ENCODE assay signal across 1 cellular context in genomic region chr12:94175763-94176660, GRCh38.
A peak's percentile ranks its signal among the peaks of the same experiment; 100 is the strongest.
TF ChIP-seq lines count a peak whose summit lies in the region.

No MANE protein-coding gene starts in this region.

TF ChIP-seq in GM12878, 131 proteins besides CTCF, POLR2A, EP300 and RAD21 (continues in another document):
- TF ChIP-seq NFIC (IDR thresholded peaks at IDR 0.05; ENCODE audit: low read depth, low read length) (peak; percentile 67; the same call in 1 of the 2 replicates), PML (IDR thresholded peaks at IDR 0.05; ENCODE audit: low read length) (no peak), NKRF (conservative IDR thresholded peaks at IDR 0.05) (no peak), SRF (IDR thresholded peaks at IDR 0.05; ENCODE audit: low read depth in 2 of 2, low read length in 2 of 2) (no peak), HDAC2 (IDR thresholded peaks at IDR 0.05) (no peak), TCF12 (IDR thresholded peaks at IDR 0.05; ENCODE audit: low read depth, low read length) (no peak), SUPT20H (IDR thresholded peaks at IDR 0.05; ENCODE audit: borderline replicate concordance, control insufficient read depth, low read depth, low read length) (no peak), MYC (IDR thresholded peaks at IDR 0.05; ENCODE audit: insufficient read depth, insufficient read length, insufficient replicate concordance, low read length, severe bottlenecking) (no peak), IKZF2 (IDR thresholded peaks at IDR 0.05) (peak; percentile 59 to 60; a peak in 3 of 4 replicates), POLR2AphosphoS5 (IDR thresholded peaks at IDR 0.05; ENCODE audit: low read length) (0 out of 2 replicates have a peak, but pooled peaks have one; percentile 29), NBN (IDR thresholded peaks at IDR 0.05) (0 out of 2 replicates have a peak, but pooled peaks have one; percentile 18), YBX1 (IDR thresholded peaks at IDR 0.05) (no peak), PRDM15 (CRISPR knock-in tag; IDR thresholded peaks at IDR 0.05) (no peak), CUX1 (IDR thresholded peaks at IDR 0.05; ENCODE audit: insufficient replicate concordance, low read depth, low read length) (no peak), ZBTB33 (IDR thresholded peaks at IDR 0.05) (no peak), TAF1 (IDR thresholded peaks at IDR 0.05; ENCODE audit: borderline replicate concordance, low read depth, low read length) (no peak), STAT3 (IDR thresholded peaks at IDR 0.05; ENCODE audit: low read depth, low read length) (no peak), USF2 (IDR thresholded peaks at IDR 0.05; ENCODE audit: borderline replicate concordance, low read depth, low read length) (no peak), ZNF622 (IDR thresholded peaks at IDR 0.05) (no peak), JUND (IDR thresholded peaks at IDR 0.05; ENCODE audit: low read depth, low read length) (no peak), RELA (IDR thresholded peaks at IDR 0.05; ENCODE audit: borderline replicate concordance, partially characterized antibody) (no peak), FOS (IDR thresholded peaks at IDR 0.05; ENCODE audit: borderline replicate concordance, extremely low read depth, insufficient read length) (no peak), HDAC6 (IDR thresholded peaks at IDR 0.05; ENCODE audit: unreplicated experiment) (no peak), ZNF384 (IDR thresholded peaks at IDR 0.05; ENCODE audit: borderline replicate concordance, low read depth, low read length) (no peak), CBX3 (IDR thresholded peaks at IDR 0.05; ENCODE audit: borderline replicate concordance, low read depth) (no peak), ZNF687 (IDR thresholded peaks at IDR 0.05) (no peak), GABPA (IDR thresholded peaks at IDR 0.05; ENCODE audit: low read depth) (no peak), RBBP5 (conservative IDR thresholded peaks at IDR 0.05) (no peak), YY1 (IDR thresholded peaks at IDR 0.05; ENCODE audit: low read depth, low read length) (no peak), SMAD5 (IDR thresholded peaks at IDR 0.05; ENCODE audit: low read depth) (no peak), MLLT1 (IDR thresholded peaks at IDR 0.05) (no peak), BCL3 (IDR thresholded peaks at IDR 0.05; ENCODE audit: borderline replicate concordance, insufficient read depth, low read depth, low read length, poor library complexity, severe bottlenecking) (no peak), WRNIP1 (IDR thresholded peaks at IDR 0.05; ENCODE audit: borderline replicate concordance, low read depth, low read length) (no peak), NFYA (IDR thresholded peaks at IDR 0.05; ENCODE audit: borderline replicate concordance, low read depth, low read length) (no peak), RCOR1 (conservative IDR thresholded peaks at IDR 0.05; ENCODE audit: low read depth, low read length) (no peak), TARDBP (IDR thresholded peaks at IDR 0.05; ENCODE audit: borderline replicate concordance) (no peak), E2F4 (IDR thresholded peaks at IDR 0.05; ENCODE audit: low read depth, low read length) (no peak)
